Comparison of ENCODE assay signal across 1 cellular context in the genomic region with DNA sequence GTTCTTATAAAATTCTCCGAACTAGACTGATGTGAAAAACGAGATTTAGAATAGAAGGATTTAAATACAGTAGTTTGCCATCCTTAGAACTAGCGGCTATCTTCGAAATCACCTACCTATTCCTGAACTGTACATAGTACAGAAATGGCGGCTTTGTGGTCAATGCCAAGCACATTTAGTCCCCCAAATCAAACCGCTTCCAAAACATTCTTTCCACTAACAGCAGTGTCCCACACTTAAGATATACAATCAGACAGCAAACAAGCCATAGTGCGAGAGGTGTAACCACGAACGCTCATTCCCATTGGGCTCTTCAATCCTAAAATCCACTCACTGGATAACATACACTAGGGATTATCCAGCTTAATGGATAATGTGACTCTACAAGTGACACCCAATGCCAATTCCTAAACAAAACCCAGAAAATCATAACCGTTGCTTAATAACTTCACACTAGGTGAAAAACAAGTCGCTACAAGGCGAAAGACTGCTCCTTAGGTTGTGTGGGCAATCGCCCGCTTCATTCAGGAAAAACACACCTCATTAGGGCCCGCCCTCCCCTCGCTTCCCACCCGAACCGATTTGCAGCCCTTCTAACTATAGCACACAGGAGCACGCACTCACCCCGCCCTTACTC.
A peak's percentile ranks its signal among the peaks of the same experiment; 100 is the strongest.
TF ChIP-seq lines count a peak whose summit lies in the region.

No MANE protein-coding gene starts in this region.

TF ChIP-seq in HepG2, 621 proteins besides CTCF, POLR2A, EP300 and RAD21 (continued from another document and continues in another):
- TF ChIP-seq, protein P1, sequence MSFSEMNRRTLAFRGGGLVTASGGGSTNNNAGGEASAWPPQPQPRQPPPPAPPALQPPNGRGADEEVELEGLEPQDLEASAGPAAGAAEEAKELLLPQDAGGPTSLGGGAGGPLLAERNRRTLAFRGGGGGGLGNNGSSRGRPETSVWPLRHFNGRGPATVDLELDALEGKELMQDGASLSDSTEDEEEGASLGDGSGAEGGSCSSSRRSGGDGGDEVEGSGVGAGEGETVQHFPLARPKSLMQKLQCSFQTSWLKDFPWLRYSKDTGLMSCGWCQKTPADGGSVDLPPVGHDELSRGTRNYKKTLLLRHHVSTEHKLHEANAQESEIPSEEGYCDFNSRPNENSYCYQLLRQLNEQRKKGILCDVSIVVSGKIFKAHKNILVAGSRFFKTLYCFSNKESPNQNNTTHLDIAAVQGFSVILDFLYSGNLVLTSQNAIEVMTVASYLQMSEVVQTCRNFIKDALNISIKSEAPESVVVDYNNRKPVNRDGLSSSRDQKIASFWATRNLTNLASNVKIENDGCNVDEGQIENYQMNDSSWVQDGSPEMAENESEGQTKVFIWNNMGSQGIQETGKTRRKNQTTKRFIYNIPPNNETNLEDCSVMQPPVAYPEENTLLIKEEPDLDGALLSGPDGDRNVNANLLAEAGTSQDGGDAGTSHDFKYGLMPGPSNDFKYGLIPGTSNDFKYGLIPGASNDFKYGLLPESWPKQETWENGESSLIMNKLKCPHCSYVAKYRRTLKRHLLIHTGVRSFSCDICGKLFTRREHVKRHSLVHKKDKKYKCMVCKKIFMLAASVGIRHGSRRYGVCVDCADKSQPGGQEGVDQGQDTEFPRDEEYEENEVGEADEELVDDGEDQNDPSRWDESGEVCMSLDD (CRISPR knock-in tag; IDR thresholded peaks at IDR 0.05; ENCODE audit: borderline replicate concordance), result no peak
- no peak for TF ChIP-seq SIX1 (CRISPR knock-in tag; IDR thresholded peaks at IDR 0.05; ENCODE audit: borderline replicate concordance)
- TF ChIP-seq ZNF737 (CRISPR knock-in tag; IDR thresholded peaks at IDR 0.05; ENCODE audit: borderline replicate concordance), result no peak
- TF ChIP-seq GTF3A (CRISPR knock-in tag; conservative IDR thresholded peaks at IDR 0.05), result 0 out of 2 replicates have a peak, but pooled peaks have one; percentile 20
- TF ChIP-seq ZFP1 (CRISPR knock-in tag; IDR thresholded peaks at IDR 0.05), result no peak
- TF ChIP-seq, protein P2, sequence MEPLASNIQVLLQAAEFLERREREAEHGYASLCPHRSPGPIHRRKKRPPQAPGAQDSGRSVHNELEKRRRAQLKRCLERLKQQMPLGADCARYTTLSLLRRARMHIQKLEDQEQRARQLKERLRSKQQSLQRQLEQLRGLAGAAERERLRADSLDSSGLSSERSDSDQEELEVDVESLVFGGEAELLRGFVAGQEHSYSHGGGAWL (CRISPR knock-in tag; IDR thresholded peaks at IDR 0.05), result no peak
- TF ChIP-seq ZSCAN31 (CRISPR knock-in tag; IDR thresholded peaks at IDR 0.05; ENCODE audit: low read depth), result peak; percentile 71; the same call in 1 of the 2 replicates
- no peak for TF ChIP-seq AKAP8 (CRISPR knock-in tag; IDR thresholded peaks at IDR 0.05)
- no peak for TF ChIP-seq SETDB1 (CRISPR knock-in tag; IDR thresholded peaks at IDR 0.05; ENCODE audit: borderline replicate concordance)
- TF ChIP-seq NCOA1 (CRISPR knock-in tag; IDR thresholded peaks at IDR 0.05), result no peak
- TF ChIP-seq SMC3 (IDR thresholded peaks at IDR 0.05; ENCODE audit: low read length), result no peak
- TF ChIP-seq, protein P3, sequence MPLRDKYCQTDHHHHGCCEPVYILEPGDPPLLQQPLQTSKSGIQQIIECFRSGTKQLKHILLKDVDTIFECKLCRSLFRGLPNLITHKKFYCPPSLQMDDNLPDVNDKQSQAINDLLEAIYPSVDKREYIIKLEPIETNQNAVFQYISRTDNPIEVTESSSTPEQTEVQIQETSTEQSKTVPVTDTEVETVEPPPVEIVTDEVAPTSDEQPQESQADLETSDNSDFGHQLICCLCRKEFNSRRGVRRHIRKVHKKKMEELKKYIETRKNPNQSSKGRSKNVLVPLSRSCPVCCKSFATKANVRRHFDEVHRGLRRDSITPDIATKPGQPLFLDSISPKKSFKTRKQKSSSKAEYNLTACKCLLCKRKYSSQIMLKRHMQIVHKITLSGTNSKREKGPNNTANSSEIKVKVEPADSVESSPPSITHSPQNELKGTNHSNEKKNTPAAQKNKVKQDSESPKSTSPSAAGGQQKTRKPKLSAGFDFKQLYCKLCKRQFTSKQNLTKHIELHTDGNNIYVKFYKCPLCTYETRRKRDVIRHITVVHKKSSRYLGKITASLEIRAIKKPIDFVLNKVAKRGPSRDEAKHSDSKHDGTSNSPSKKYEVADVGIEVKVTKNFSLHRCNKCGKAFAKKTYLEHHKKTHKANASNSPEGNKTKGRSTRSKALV (CRISPR knock-in tag; IDR thresholded peaks at IDR 0.05), result no peak
- TF ChIP-seq, protein P4, sequence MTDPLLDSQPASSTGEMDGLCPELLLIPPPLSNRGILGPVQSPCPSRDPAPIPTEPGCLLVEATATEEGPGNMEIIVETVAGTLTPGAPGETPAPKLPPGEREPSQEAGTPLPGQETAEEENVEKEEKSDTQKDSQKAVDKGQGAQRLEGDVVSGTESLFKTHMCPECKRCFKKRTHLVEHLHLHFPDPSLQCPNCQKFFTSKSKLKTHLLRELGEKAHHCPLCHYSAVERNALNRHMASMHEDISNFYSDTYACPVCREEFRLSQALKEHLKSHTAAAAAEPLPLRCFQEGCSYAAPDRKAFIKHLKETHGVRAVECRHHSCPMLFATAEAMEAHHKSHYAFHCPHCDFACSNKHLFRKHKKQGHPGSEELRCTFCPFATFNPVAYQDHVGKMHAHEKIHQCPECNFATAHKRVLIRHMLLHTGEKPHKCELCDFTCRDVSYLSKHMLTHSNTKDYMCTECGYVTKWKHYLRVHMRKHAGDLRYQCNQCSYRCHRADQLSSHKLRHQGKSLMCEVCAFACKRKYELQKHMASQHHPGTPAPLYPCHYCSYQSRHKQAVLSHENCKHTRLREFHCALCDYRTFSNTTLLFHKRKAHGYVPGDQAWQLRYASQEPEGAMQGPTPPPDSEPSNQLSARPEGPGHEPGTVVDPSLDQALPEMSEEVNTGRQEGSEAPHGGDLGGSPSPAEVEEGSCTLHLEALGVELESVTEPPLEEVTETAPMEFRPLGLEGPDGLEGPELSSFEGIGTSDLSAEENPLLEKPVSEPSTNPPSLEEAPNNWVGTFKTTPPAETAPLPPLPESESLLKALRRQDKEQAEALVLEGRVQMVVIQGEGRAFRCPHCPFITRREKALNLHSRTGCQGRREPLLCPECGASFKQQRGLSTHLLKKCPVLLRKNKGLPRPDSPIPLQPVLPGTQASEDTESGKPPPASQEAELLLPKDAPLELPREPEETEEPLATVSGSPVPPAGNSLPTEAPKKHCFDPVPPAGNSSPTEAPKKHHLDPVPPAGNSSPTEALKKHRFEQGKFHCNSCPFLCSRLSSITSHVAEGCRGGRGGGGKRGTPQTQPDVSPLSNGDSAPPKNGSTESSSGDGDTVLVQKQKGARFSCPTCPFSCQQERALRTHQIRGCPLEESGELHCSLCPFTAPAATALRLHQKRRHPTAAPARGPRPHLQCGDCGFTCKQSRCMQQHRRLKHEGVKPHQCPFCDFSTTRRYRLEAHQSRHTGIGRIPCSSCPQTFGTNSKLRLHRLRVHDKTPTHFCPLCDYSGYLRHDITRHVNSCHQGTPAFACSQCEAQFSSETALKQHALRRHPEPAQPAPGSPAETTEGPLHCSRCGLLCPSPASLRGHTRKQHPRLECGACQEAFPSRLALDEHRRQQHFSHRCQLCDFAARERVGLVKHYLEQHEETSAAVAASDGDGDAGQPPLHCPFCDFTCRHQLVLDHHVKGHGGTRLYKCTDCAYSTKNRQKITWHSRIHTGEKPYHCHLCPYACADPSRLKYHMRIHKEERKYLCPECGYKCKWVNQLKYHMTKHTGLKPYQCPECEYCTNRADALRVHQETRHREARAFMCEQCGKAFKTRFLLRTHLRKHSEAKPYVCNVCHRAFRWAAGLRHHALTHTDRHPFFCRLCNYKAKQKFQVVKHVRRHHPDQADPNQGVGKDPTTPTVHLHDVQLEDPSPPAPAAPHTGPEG (CRISPR knock-in tag; IDR thresholded peaks at IDR 0.05), result no peak
- TF ChIP-seq, protein P5, sequence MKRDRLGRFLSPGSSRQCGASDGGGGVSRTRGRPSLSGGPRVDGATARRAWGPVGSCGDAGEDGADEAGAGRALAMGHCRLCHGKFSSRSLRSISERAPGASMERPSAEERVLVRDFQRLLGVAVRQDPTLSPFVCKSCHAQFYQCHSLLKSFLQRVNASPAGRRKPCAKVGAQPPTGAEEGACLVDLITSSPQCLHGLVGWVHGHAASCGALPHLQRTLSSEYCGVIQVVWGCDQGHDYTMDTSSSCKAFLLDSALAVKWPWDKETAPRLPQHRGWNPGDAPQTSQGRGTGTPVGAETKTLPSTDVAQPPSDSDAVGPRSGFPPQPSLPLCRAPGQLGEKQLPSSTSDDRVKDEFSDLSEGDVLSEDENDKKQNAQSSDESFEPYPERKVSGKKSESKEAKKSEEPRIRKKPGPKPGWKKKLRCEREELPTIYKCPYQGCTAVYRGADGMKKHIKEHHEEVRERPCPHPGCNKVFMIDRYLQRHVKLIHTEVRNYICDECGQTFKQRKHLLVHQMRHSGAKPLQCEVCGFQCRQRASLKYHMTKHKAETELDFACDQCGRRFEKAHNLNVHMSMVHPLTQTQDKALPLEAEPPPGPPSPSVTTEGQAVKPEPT (CRISPR knock-in tag; IDR thresholded peaks at IDR 0.05; ENCODE audit: low read depth), result 0 out of 2 replicates have a peak, but pooled peaks have one; percentile 33
- no peak for TF ChIP-seq ZNF431 (CRISPR knock-in tag; IDR thresholded peaks at IDR 0.05; ENCODE audit: borderline replicate concordance, low read depth)
- TF ChIP-seq ZNF878 (CRISPR knock-in tag; IDR thresholded peaks at IDR 0.05), result no peak
- TF ChIP-seq ZNF570 (CRISPR knock-in tag; IDR thresholded peaks at IDR 0.05; ENCODE audit: borderline replicate concordance), result 0 out of 2 replicates have a peak, but pooled peaks have one; percentile 72
- TF ChIP-seq ZBTB38 (CRISPR knock-in tag; IDR thresholded peaks at IDR 0.05), result no peak
- TF ChIP-seq, protein P6, sequence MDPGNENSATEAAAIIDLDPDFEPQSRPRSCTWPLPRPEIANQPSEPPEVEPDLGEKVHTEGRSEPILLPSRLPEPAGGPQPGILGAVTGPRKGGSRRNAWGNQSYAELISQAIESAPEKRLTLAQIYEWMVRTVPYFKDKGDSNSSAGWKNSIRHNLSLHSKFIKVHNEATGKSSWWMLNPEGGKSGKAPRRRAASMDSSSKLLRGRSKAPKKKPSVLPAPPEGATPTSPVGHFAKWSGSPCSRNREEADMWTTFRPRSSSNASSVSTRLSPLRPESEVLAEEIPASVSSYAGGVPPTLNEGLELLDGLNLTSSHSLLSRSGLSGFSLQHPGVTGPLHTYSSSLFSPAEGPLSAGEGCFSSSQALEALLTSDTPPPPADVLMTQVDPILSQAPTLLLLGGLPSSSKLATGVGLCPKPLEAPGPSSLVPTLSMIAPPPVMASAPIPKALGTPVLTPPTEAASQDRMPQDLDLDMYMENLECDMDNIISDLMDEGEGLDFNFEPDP (CRISPR knock-in tag; conservative IDR thresholded peaks at IDR 0.05), result no peak
- TF ChIP-seq, protein P7, sequence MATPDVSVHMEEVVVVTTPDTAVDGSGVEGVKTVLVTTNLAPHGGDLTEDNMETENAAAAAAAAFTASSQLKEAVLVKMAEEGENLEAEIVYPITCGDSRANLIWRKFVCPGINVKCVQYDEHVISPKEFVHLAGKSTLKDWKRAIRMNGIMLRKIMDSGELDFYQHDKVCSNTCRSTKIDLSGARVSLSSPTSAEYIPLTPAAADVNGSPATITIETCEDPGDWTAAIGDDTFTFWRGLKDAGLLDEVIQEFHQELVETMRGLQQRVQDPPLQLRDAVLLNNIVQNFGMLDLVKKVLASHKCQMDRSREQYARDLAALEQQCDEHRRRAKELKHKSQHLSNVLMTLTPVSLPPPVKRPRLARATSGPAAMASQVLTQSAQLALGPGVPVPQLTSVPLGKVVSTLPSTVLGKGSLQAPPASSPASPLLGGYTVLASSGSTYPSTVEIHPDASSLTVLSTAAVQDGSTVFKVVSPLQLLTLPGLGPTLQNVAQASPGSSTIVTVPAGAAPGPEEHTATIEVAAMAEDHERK (CRISPR knock-in tag; IDR thresholded peaks at IDR 0.05; ENCODE audit: low read depth), result no peak
- TF ChIP-seq ZSCAN25 (CRISPR knock-in tag; IDR thresholded peaks at IDR 0.05), result no peak
- TF ChIP-seq ZNF343 (CRISPR knock-in tag; IDR thresholded peaks at IDR 0.05), result no peak
- no peak for TF ChIP-seq ZNF672 (CRISPR knock-in tag; IDR thresholded peaks at IDR 0.05)
- TF ChIP-seq, protein P8, sequence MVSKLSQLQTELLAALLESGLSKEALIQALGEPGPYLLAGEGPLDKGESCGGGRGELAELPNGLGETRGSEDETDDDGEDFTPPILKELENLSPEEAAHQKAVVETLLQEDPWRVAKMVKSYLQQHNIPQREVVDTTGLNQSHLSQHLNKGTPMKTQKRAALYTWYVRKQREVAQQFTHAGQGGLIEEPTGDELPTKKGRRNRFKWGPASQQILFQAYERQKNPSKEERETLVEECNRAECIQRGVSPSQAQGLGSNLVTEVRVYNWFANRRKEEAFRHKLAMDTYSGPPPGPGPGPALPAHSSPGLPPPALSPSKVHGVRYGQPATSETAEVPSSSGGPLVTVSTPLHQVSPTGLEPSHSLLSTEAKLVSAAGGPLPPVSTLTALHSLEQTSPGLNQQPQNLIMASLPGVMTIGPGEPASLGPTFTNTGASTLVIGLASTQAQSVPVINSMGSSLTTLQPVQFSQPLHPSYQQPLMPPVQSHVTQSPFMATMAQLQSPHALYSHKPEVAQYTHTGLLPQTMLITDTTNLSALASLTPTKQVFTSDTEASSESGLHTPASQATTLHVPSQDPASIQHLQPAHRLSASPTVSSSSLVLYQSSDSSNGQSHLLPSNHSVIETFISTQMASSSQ (IDR thresholded peaks at IDR 0.05; ENCODE audit: low read depth), result no peak
- TF ChIP-seq, protein P8 (CRISPR knock-in tag; IDR thresholded peaks at IDR 0.05; ENCODE audit: borderline replicate concordance), result peak; percentile 58; the same call in 1 of the 2 replicates
- TF ChIP-seq ZNF556 (CRISPR knock-in tag; IDR thresholded peaks at IDR 0.05; ENCODE audit: borderline replicate concordance), result peak; percentile 93
- no peak for TF ChIP-seq NFKBIZ (CRISPR knock-in tag; IDR thresholded peaks at IDR 0.05)
- TF ChIP-seq, protein P9, sequence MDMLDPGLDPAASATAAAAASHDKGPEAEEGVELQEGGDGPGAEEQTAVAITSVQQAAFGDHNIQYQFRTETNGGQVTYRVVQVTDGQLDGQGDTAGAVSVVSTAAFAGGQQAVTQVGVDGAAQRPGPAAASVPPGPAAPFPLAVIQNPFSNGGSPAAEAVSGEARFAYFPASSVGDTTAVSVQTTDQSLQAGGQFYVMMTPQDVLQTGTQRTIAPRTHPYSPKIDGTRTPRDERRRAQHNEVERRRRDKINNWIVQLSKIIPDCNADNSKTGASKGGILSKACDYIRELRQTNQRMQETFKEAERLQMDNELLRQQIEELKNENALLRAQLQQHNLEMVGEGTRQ (IDR thresholded peaks at IDR 0.05; ENCODE audit: low read depth, low read length), result no peak
- TF ChIP-seq, protein P9 (CRISPR knock-in tag; IDR thresholded peaks at IDR 0.05; ENCODE audit: borderline replicate concordance), result no peak
